Comparison of ENCODE assay signal across 1 cellular context in genomic region chr10:70885931-70886903, GRCh38.
TF ChIP-seq lines count a peak whose summit lies in the region.

No MANE protein-coding gene starts in this region.

TF ChIP-seq in GM23338, 12 proteins besides CTCF, POLR2A, EP300 and RAD21 (continued from another document):
- TF ChIP-seq, protein P1, sequence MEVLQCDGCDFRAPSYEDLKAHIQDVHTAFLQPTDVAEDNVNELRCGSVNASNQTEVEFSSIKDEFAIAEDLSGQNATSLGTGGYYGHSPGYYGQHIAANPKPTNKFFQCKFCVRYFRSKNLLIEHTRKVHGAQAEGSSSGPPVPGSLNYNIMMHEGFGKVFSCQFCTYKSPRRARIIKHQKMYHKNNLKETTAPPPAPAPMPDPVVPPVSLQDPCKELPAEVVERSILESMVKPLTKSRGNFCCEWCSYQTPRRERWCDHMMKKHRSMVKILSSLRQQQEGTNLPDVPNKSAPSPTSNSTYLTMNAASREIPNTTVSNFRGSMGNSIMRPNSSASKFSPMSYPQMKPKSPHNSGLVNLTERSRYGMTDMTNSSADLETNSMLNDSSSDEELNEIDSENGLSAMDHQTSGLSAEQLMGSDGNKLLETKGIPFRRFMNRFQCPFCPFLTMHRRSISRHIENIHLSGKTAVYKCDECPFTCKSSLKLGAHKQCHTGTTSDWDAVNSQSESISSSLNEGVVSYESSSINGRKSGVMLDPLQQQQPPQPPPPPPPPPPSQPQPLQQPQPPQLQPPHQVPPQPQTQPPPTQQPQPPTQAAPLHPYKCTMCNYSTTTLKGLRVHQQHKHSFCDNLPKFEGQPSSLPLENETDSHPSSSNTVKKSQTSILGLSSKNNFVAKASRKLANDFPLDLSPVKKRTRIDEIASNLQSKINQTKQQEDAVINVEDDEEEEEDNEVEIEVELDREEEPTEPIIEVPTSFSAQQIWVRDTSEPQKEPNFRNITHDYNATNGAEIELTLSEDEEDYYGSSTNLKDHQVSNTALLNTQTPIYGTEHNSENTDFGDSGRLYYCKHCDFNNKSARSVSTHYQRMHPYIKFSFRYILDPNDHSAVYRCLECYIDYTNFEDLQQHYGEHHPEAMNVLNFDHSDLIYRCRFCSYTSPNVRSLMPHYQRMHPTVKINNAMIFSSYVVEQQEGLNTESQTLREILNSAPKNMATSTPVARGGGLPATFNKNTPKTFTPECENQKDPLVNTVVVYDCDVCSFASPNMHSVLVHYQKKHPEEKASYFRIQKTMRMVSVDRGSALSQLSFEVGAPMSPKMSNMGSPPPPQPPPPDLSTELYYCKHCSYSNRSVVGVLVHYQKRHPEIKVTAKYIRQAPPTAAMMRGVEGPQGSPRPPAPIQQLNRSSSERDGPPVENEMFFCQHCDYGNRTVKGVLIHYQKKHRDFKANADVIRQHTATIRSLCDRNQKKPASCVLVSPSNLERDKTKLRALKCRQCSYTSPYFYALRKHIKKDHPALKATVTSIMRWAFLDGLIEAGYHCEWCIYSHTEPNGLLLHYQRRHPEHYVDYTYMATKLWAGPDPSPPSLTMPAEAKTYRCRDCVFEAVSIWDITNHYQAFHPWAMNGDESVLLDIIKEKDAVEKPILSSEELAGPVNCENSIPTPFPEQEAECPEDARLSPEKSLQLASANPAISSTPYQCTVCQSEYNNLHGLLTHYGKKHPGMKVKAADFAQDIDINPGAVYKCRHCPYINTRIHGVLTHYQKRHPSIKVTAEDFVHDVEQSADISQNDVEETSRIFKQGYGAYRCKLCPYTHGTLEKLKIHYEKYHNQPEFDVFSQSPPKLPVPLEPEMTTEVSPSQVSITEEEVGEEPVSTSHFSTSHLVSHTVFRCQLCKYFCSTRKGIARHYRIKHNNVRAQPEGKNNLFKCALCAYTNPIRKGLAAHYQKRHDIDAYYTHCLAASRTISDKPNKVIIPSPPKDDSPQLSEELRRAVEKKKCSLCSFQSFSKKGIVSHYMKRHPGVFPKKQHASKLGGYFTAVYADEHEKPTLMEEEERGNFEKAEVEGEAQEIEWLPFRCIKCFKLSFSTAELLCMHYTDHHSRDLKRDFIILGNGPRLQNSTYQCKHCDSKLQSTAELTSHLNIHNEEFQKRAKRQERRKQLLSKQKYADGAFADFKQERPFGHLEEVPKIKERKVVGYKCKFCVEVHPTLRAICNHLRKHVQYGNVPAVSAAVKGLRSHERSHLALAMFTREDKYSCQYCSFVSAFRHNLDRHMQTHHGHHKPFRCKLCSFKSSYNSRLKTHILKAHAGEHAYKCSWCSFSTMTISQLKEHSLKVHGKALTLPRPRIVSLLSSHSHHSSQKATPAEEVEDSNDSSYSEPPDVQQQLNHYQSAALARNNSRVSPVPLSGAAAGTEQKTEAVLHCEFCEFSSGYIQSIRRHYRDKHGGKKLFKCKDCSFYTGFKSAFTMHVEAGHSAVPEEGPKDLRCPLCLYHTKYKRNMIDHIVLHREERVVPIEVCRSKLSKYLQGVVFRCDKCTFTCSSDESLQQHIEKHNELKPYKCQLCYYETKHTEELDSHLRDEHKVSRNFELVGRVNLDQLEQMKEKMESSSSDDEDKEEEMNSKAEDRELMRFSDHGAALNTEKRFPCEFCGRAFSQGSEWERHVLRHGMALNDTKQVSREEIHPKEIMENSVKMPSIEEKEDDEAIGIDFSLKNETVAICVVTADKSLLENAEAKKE (CRISPR knock-in tag; IDR thresholded peaks at IDR 0.05) = no peak
- no peak for TF ChIP-seq CREB1 (CRISPR knock-in tag; IDR thresholded peaks at IDR 0.05; ENCODE audit: low read depth)
